Comparison of ENCODE assay signal across 8 cellular contexts in genomic region chr11:124799384-124800225, GRCh38. TPM values are rescaled to one million over a fixed set of nuclear protein-coding genes. Genes with fewer than 3 reads are reported as not detected.
A peak's percentile ranks its signal among the peaks of the same experiment; 100 is the strongest.
DNase-seq lines count a peak whose midpoint lies in the region; ATAC-seq and TF ChIP-seq lines count a peak whose summit lies in the region.

No MANE protein-coding gene starts in this region.

- CTCF ChIA-PET in AG04449 (lab: Yijun Ruan, JAX) = interaction anchor here (0.7 to 21.6 kb wide), 12 partner anchors 10 to 166 kb away, joined by 3 to 331 read pairs (median 12); partner anchors contain the start of gene ESAM

- peak overlapping the region; percentile 85 for H3K27ac Mint-ChIP-seq in activated naive CD8-positive, alpha-beta T cell treated with anti-CD3 and anti-CD28 coated beads for 36 hours

- POLR2A ChIA-PET in AG04449 (lab: Yijun Ruan, JAX) = interaction anchor here (0.6 to 1.9 kb wide), 4 partner anchors 15 to 1185 kb away, joined by 3 to 7 read pairs (median 4); partner anchors contain the start of genes SIAE and SPA17

- peak overlapping the region; percentile 91 for H3K4me3 Mint-ChIP-seq in activated naive CD8-positive, alpha-beta T cell treated with anti-CD3 and anti-CD28 coated beads for 36 hours

- peak overlapping the region; percentile 82 for H3K4me3 ChIP-seq in AG04449 (ENCODE audit: low read depth, low read length)

- TF ChIP-seq CTCF in AG04449 (IDR thresholded peaks at IDR 0.05; ENCODE audit: insufficient read depth, low read length, missing control alignments) = no peak

- ATAC-seq in GM18861 (IDR thresholded peaks at IDR 0.05; ENCODE audit: unreplicated experiment) = peak; percentile 25
- peak; percentile 31 for ATAC-seq in HG03097 (IDR thresholded peaks at IDR 0.05; ENCODE audit: low FRiP score, unreplicated experiment)
- ATAC-seq in left cardiac atrium = peak; percentile 29 to 41

- H3K9me3 Mint-ChIP-seq in activated naive CD8-positive, alpha-beta T cell treated with anti-CD3 and anti-CD28 coated beads for 36 hours = no peaks in the 10 kb centered on the region

- peaks cover 25% of the 10 kb centered on the region for H3K4me1 Mint-ChIP-seq in activated naive CD8-positive, alpha-beta T cell treated with anti-CD3 and anti-CD28 coated beads for 36 hours

- peaks cover 2% of the 10 kb centered on the region for H3K36me3 Mint-ChIP-seq in activated naive CD8-positive, alpha-beta T cell treated with anti-CD3 and anti-CD28 coated beads for 36 hours

- H3K27me3 Mint-ChIP-seq in activated naive CD8-positive, alpha-beta T cell treated with anti-CD3 and anti-CD28 coated beads for 36 hours = no peaks in the 10 kb centered on the region

- intact Hi-C loops in left cardiac atrium (cut with DNase I) = no loop called here

- DNase-seq in AG04449 (ENCODE audit: low read depth, low spot score) (no peak), SK-N-DZ (ENCODE audit: low spot score) (peak; percentile 1), left cardiac atrium (peak; percentile 38), retina (peak; percentile 79), NCI-H1436 treated with DMSO at 0.1 percent for 48 hours (lab: John Stamatoyannopoulos, UW) (no peak)
- DNase-seq in activated naive CD8-positive, alpha-beta T cell treated with anti-CD3 and anti-CD28 coated beads for 36 hours = peak; percentile 55

RNA-seq across cellular contexts. Expression of gene MSANTD2, which starts 0.6 kb away (rescaled TPM):
- polyA plus RNA-seq in SK-N-DZ (2014; cell fraction: cytosol; rRNA removed) = 9.6 and 12.7 TPM in 2 replicates
- polyA plus RNA-seq in SK-N-DZ (2014; cell fraction: nucleus; rRNA removed) = 35.3 and 43.4 TPM in 2 replicates
- total RNA-seq in activated naive CD8-positive, alpha-beta T cell treated with anti-CD3 and anti-CD28 coated beads for 36 hours = 1 to 10 TPM; 7.2 TPM
- 1 to 10 TPM; 4.3 to 5.5 TPM for total RNA-seq in left cardiac atrium

RNA-seq across cellular contexts. Expression of gene ESAM, which starts 37.5 kb away (rescaled TPM):
- polyA plus RNA-seq in SK-N-DZ (2014; cell fraction: cytosol; rRNA removed) = 0.27 TPM in 1 of 2 replicates, not detected in the other
- 0.22 and 0.64 TPM in 2 replicates for polyA plus RNA-seq in SK-N-DZ (2014; cell fraction: nucleus; rRNA removed)
- total RNA-seq in activated naive CD8-positive, alpha-beta T cell treated with anti-CD3 and anti-CD28 coated beads for 36 hours = 1 to 10 TPM; 1.1 TPM
- total RNA-seq in left cardiac atrium = 10 to 100 TPM; 41.6 to 67.2 TPM

RNA-seq across cellular contexts. Expression of gene VSIG2, which starts 47.5 kb away (rescaled TPM):
- polyA plus RNA-seq in SK-N-DZ (2014; cell fraction: cytosol; rRNA removed) = 0.21 and 0.41 TPM in 2 replicates
- polyA plus RNA-seq in SK-N-DZ (2014; cell fraction: nucleus; rRNA removed) = 1.2 and 2.7 TPM in 2 replicates
- under 1 TPM; 0.18 to 0.31 TPM for total RNA-seq in activated naive CD8-positive, alpha-beta T cell treated with anti-CD3 and anti-CD28 coated beads for 36 hours
- 1 to 10 TPM in 1 of 2 donors, under 1 TPM in 1; 0.88 to 1.8 TPM for total RNA-seq in left cardiac atrium

RNA-seq across cellular contexts. Expression of gene NRGN, which starts 59.9 kb away (rescaled TPM):
- 4.6 and 5.8 TPM in 2 replicates for polyA plus RNA-seq in SK-N-DZ (2014; cell fraction: cytosol; rRNA removed)
- polyA plus RNA-seq in SK-N-DZ (2014; cell fraction: nucleus; rRNA removed) = 4.3 and 7.7 TPM in 2 replicates
- 1 to 10 TPM; 7.8 to 8.1 TPM for total RNA-seq in activated naive CD8-positive, alpha-beta T cell treated with anti-CD3 and anti-CD28 coated beads for 36 hours
- 1 to 10 TPM; 6.6 to 8.2 TPM for total RNA-seq in left cardiac atrium

Comparison
In these comparisons a context has a peak if more than half of its experiments do, and no peak if none do; other contexts are left out.
1. DNase-seq: peak in SK-N-DZ (single experiment), activated naive CD8-positive, alpha-beta T cell treated with anti-CD3 and anti-CD28 coated beads for 36 hours (single experiment), left cardiac atrium (single experiment) and retina (single experiment); none in AG04449 (single experiment) and NCI-H1436 treated with DMSO at 0.1 percent for 48 hours (single experiment).
2. RNA of gene ESAM, which starts 37.5 kb away (total RNA-seq): 41.6 to 67.2 TPM in left cardiac atrium; 1.1 TPM in activated naive CD8-positive, alpha-beta T cell treated with anti-CD3 and anti-CD28 coated beads for 36 hours; every median in the first group is over 10 times any median in the second.
3. Peak in every context shown above with its lines, with median percentiles within 50 percentile points of each other: ATAC-seq.